8 cellular contexts compared by ENCODE assay signal in the genomic region with DNA sequence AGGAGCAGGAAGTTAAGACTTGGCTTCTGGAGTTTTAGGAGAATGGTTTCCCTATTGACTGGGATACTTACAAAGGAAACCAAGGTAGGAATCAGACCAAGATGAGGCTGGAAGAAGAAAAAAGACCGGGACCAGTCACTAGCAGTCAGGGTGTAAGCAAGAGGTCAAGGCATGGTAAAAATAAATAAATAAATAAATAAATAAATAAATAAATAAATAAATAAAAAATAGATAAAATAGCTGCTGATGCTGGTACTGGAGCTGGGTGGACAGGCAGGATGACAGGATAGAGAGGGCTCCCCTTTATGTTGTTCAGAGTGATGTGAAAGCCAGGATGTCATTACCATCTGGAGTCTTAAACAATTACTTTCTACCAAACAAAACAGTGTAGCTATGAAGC.
"Had no signal": no experiment of that assay in that cellular context is flagged by ENCODE, and none has a peak within 500 bp of the region (broad histone marks: within the 10 kb centered on the region; RNA-seq: fewer than 3 reads in every experiment).

No MANE protein-coding gene starts in this region.

- H3K27ac ChIP-seq: HL-60, KMS-11 had no signal

- ATAC-seq: GM23338, HepG2 had no signal

- H3K27me3 Mint-ChIP-seq: IgD-negative memory B cell had no signal

- H3K4me1 Mint-ChIP-seq: GM23338 had no signal

- H2AFZ ChIP-seq: GM23338 had no signal

- DNase-seq: H9, HFFc6, KBM-7 had no signal

- H3K4me3 ChIP-seq: GM23338 had no signal

- H3K4me2 ChIP-seq: GM23338, KMS-11 had no signal

- H3K4me3 Mint-ChIP-seq: GM23338, H9, HFFc6, IgD-negative memory B cell had no signal

- H3K9me3 Mint-ChIP-seq: GM23338, H9, IgD-negative memory B cell had no signal

- H3K27ac Mint-ChIP-seq: GM23338, H9, HFFc6, IgD-negative memory B cell had no signal
